In genomic region chr9:130707225-130707976, GRCh38 we compare ENCODE assay signal across 1 cellular context.
TF ChIP-seq lines count a peak whose summit lies in the region.

No MANE protein-coding gene starts in this region.

TF ChIP-seq in GM23338, 12 proteins besides CTCF, POLR2A, EP300 and RAD21:
- no peak for TF ChIP-seq ZNF462 (CRISPR knock-in tag; IDR thresholded peaks at IDR 0.05)
- no peak for TF ChIP-seq STAT1 (IDR thresholded peaks at IDR 0.05; ENCODE audit: unreplicated experiment)
- no peak for TF ChIP-seq ZNF114 (CRISPR knock-in tag; IDR thresholded peaks at IDR 0.05)
- no peak for TF ChIP-seq ETS1 (IDR thresholded peaks at IDR 0.05)
- no peak for TF ChIP-seq ZNF331 (CRISPR knock-in tag; IDR thresholded peaks at IDR 0.05; ENCODE audit: low read depth)
- TF ChIP-seq JUNB (IDR thresholded peaks at IDR 0.05; ENCODE audit: unreplicated experiment), result no peak
- no peak for TF ChIP-seq POLR2AphosphoS5 (IDR thresholded peaks at IDR 0.05; ENCODE audit: low read depth)
- no peak for TF ChIP-seq EZH2 (IDR thresholded peaks at IDR 0.05; ENCODE audit: low read depth, unreplicated experiment)
- no peak for TF ChIP-seq CREB1 (CRISPR knock-in tag; IDR thresholded peaks at IDR 0.05; ENCODE audit: low read depth)
- TF ChIP-seq NANOG (IDR thresholded peaks at IDR 0.05; ENCODE audit: borderline replicate concordance), result no peak
- TF ChIP-seq REST (IDR thresholded peaks at IDR 0.05; ENCODE audit: unreplicated experiment), result no peak
- no peak for TF ChIP-seq EZH2phosphoT487 (IDR thresholded peaks at IDR 0.05; ENCODE audit: unreplicated experiment)
